Comparison of ENCODE assay signal across 14 cellular contexts in genomic region chr18:45825258-45825744, GRCh38. TPM values are rescaled to one million over a fixed set of nuclear protein-coding genes. Genes with fewer than 3 reads are reported as not detected.
DNase-seq lines count a peak whose midpoint lies in the region; TF ChIP-seq lines count a peak whose summit lies in the region.
"Had no signal": no experiment of that assay in that cellular context is flagged by ENCODE, and none has a peak within 500 bp of the region (broad histone marks: within the 10 kb centered on the region; RNA-seq: fewer than 3 reads in every experiment).

SIGLEC15 (plus strand) TSS chr18:45825675; CDS start chr18:45825729, 54 bp downstream.

- POLR2A ChIA-PET in OCI-LY7 (lab: Charles Lee): no interaction called here

- peaks cover 5% of the 10 kb centered on the region for H3K79me1 ChIP-seq in trophoblast cell (ENCODE audit: low read length)

- no peak within 1 kb of the TSS for H2BK5ac ChIP-seq in trophoblast cell (ENCODE audit: low read depth, low read length, poor library complexity)

- no CpG with 5 or more reads among the region's 8 CpGs for WGBS in trophoblast cell (ENCODE audit: extremely low coverage, insufficient coverage, insufficient read length)

- no peaks in the 10 kb centered on the region for H4K20me1 ChIP-seq in OCI-LY7 (ENCODE audit: insufficient read depth, low read length)

- H3K36me3 ChIP-seq in OCI-LY7 (ENCODE audit: insufficient read depth, low read length) (no peaks in the 10 kb centered on the region), trophoblast cell (ENCODE audit: control insufficient read depth in 1 of 2, insufficient read depth in 2 of 2, low read length in 2 of 2) (no peaks in the 10 kb centered on the region)
- H3K36me3 ChIP-seq: MG63 had no signal

- H3K9me3 ChIP-seq in OCI-LY7 (ENCODE audit: low read length): no peaks in the 10 kb centered on the region
- H3K9me3 ChIP-seq in trophoblast cell (ENCODE audit: insufficient read depth, low read depth, low read length): no peaks in the 10 kb centered on the region
- H3K9me3 ChIP-seq: MG63 had no signal

- no peak for TF ChIP-seq CTCF in OCI-LY7 (conservative IDR thresholded peaks at IDR 0.05; ENCODE audit: low read length)
- no peak for TF ChIP-seq CTCF in epithelial cell of proximal tubule (conservative IDR thresholded peaks at IDR 0.05; ENCODE audit: low read depth, low read length)

- H2AFZ ChIP-seq in OCI-LY7 (ENCODE audit: low read length) (no peak within 1 kb of the TSS), trophoblast cell (ENCODE audit: insufficient read depth, low read length, poor library complexity) (no peak within 1 kb of the TSS)

- H3K4me1 ChIP-seq in OCI-LY7 (ENCODE audit: insufficient read depth, low read length, poor library complexity, severe bottlenecking) (peaks cover 8% of the 10 kb centered on the region), trophoblast cell (ENCODE audit: control insufficient read depth in 1 of 2, insufficient read depth in 2 of 2, low read length in 2 of 2) (peaks cover 20 to 22% of the 10 kb centered on the region in 2 experiments)

- no TSS peak for BruUV-seq in OCI-LY7 (replicated peaks; lab: Mats Ljungman, UMichigan)

- H3K4me2 ChIP-seq in OCI-LY7 (ENCODE audit: low read length) (peak within 1 kb of the TSS; percentile 5; the same call in 1 of the 2 replicates), trophoblast cell (ENCODE audit: low read length) (no peak within 1 kb of the TSS)

- H4K91ac ChIP-seq in trophoblast cell (ENCODE audit: low read depth, low read length): no peak within 1 kb of the TSS

- H4K12ac ChIP-seq in trophoblast cell (ENCODE audit: low read depth, low read length): no peak within 1 kb of the TSS

- no peak within 1 kb of the TSS for H3K14ac ChIP-seq in trophoblast cell (ENCODE audit: low read length)

- intact Hi-C loops in OCI-LY7 (cut with micrococcal nuclease; ENCODE audit: unreplicated experiment): no loop called here

- no peak within 1 kb of the TSS for H3K4ac ChIP-seq in trophoblast cell (ENCODE audit: low read depth, low read length)

- H3K4me3 ChIP-seq in OCI-LY7 (ENCODE audit: low read depth, low read length, poor library complexity, severe bottlenecking) (no peak within 1 kb of the TSS), epithelial cell of proximal tubule (ENCODE audit: low read depth, low read length) (peak within 1 kb of the TSS; percentile 37), trophoblast cell (ENCODE audit: low read depth, low read length) (no peak within 1 kb of the TSS)
- H3K4me3 ChIP-seq: MG63 had no signal

- DNase-seq in DMS153 (lab: John Stamatoyannopoulos, UW) (peak; percentile 15), DMS153 treated with DMSO at 0.1 percent for 48 hours (lab: John Stamatoyannopoulos, UW; ENCODE audit: unreplicated experiment) (no peak), OCI-LY7 (ENCODE audit: low spot score) (no peak), epithelial cell of proximal tubule (ENCODE audit: low read depth) (peak; percentile 39), trophoblast cell (no peak), NCI-H510A (lab: John Stamatoyannopoulos, UW) (no peak), DMS114 treated with DMSO at 0.1 percent for 48 hours (lab: John Stamatoyannopoulos, UW; ENCODE audit: unreplicated experiment) (no peak)
- no peak for DNase-seq in stimulated activated naive CD4-positive, alpha-beta T cell treated with Interleukin-2 at 50 U/mL for 16 hours (lab: John Stamatoyannopoulos, UW)
- DNase-seq: activated B cell treated with CpG ODN at 0.5 μM for 24 hours; activated T-cell treated with anti-CD3 and anti-CD28 coated beads, Interleukin-2, amount 50 U/mL, for 48 hours; MG63; right cardiac atrium had no signal

- no peak within 1 kb of the TSS for H2BK120ac ChIP-seq in trophoblast cell (ENCODE audit: insufficient read depth, low read length, poor library complexity)

- no peaks in the 10 kb centered on the region for H3K9me2 ChIP-seq in OCI-LY7 (ENCODE audit: insufficient read depth, low read length)

- H3K9ac ChIP-seq in trophoblast cell (ENCODE audit: low read length): no peak within 1 kb of the TSS

- H3K27me3 ChIP-seq in trophoblast cell (ENCODE audit: insufficient read depth, low read length): no peaks in the 10 kb centered on the region
- H3K27me3 ChIP-seq: MG63 had no signal

- H2AK5ac ChIP-seq in trophoblast cell (ENCODE audit: low read length): no peak within 1 kb of the TSS

- H3K18ac ChIP-seq in trophoblast cell (ENCODE audit: low read length): no peak within 1 kb of the TSS

- H2BK12ac ChIP-seq in trophoblast cell (ENCODE audit: low read length): no peak within 1 kb of the TSS

- H3K23ac ChIP-seq in trophoblast cell (ENCODE audit: low read length): peak within 1 kb of the TSS; percentile 71

- CTCF ChIA-PET in OCI-LY7 (lab: Charles Lee; ENCODE audit: unreplicated experiment): interaction anchor here (0.6 kb wide), 1 partner anchor 61 kb away, joined by 10 read pairs; no protein-coding TSS in a partner anchor

- H3K79me2 ChIP-seq in OCI-LY7 (ENCODE audit: insufficient read depth, low read depth, low read length): no peaks in the 10 kb centered on the region
- no peaks in the 10 kb centered on the region for H3K79me2 ChIP-seq in trophoblast cell (ENCODE audit: control insufficient read depth, insufficient read depth, low read length, poor library complexity)

- no peak within 1 kb of the TSS for H3K27ac ChIP-seq in OCI-LY7 (ENCODE audit: low read depth, low read length, poor library complexity, severe bottlenecking)
- H3K27ac ChIP-seq in trophoblast cell (ENCODE audit: low read depth, low read length): no peak within 1 kb of the TSS
- H3K27ac ChIP-seq: 22Rv1 had no signal

- no peak within 1 kb of the TSS for H4K8ac ChIP-seq in trophoblast cell (ENCODE audit: low read depth, low read length)

RNA-seq across cellular contexts. Expression of gene SIGLEC15, which starts in this region (rescaled TPM):
- not detected in 2 replicates for total RNA-seq in OCI-LY7 (2014; rRNA removed; shearing (Covaris generic))
- total RNA-seq in OCI-LY7 (2022) (not detected in 2 replicates), epithelial cell of proximal tubule (9.4 and 13.5 TPM in 2 replicates)
- polyA plus RNA-seq in trophoblast cell (2013): not detected in 2 replicates
- total RNA-seq: activated B cell treated with CpG ODN at 0.5 μM for 24 hours, temporal lobe had no signal

Comparison
In these comparisons a context has a peak if more than half of its experiments do, and no peak if none do; other contexts are left out.
1. RNA of gene SIGLEC15 (total RNA-seq): 9.4 to 13.5 TPM in epithelial cell of proximal tubule; not detected in OCI-LY7; every median in the first group is over 10 times any median in the second.
2. DNase-seq: peak in DMS153 (single experiment) and epithelial cell of proximal tubule (single experiment); none in DMS153 treated with DMSO at 0.1 percent for 48 hours (single experiment), OCI-LY7 (single experiment), trophoblast cell (0 of 2), NCI-H510A (single experiment), DMS114 treated with DMSO at 0.1 percent for 48 hours (single experiment) and stimulated activated naive CD4-positive, alpha-beta T cell treated with Interleukin-2 at 50 U/mL for 16 hours (single experiment).